ENCODE assay signal across 8 cellular contexts in the genomic region with DNA sequence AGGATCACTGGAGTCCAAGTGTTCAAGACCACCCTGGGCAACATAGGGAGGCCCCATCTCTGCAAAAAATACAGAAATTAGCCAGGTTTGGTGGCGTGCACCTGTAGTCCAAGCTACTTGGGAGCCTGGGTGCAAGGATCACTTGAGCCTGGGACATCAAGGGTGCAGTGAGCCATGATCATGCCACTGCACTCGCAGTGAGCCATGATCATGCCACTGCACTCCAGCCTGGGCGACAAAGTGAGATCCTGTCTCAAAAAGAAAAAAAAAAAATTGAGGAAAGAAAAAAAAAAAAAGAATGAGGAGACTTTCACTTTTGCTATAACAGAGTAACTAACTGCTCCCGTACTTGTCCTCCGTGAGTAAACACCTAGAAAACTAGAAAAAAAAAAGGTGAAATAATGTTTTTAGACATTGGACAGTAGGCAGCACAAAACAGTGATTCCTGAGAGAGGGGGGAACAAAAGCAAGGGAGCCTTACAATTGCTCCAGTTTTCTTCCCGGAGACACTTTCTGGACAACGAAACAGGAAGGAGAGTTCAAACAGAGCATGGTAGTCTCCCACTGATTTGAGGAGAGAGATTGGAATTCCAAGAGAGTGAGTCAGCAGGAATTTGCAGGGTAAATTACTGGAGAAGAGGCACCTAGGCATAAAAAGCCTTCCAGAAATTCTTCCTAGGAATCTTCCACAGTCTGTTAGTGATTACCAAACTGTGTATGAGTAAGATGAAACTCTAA. TPM values are rescaled to one million over a fixed set of nuclear protein-coding genes. Genes with fewer than 3 reads are reported as not detected.
DNase-seq lines count a peak whose midpoint lies in the region; ATAC-seq and TF ChIP-seq lines count a peak whose summit lies in the region.

No MANE protein-coding gene starts in this region.

- H3K4me2 ChIP-seq in OCI-LY3 (ENCODE audit: low read length) (peak overlapping the region; percentile 8), mesenchymal stem cell (ENCODE audit: low read length, poor library complexity, severe bottlenecking) (peak overlapping the region; percentile 2)

- H3K18ac ChIP-seq in mesenchymal stem cell (ENCODE audit: low read depth in 1 of 2, low read length in 2 of 2), result peak overlapping the region in 1 of 2 experiments; percentile 23

- H4K20me1 ChIP-seq in OCI-LY3 (ENCODE audit: insufficient read depth, low read length), result no peaks in the 10 kb centered on the region

- POLR2A ChIA-PET in GM10248 (lab: Yijun Ruan, JAX), result no interaction called here

- peak overlapping the region; percentile 99 for H2AK5ac ChIP-seq in mesenchymal stem cell (ENCODE audit: low read length, severe bottlenecking)

- TF ChIP-seq CTCF in OCI-LY3 (IDR thresholded peaks at IDR 0.05; ENCODE audit: low read depth, low read length), result no peak
- TF ChIP-seq CTCF in dorsolateral prefrontal cortex (IDR thresholded peaks at IDR 0.05 in 54 of 56, conservative IDR thresholded peaks at IDR 0.05 in 2 of 56; ENCODE audit: low read depth in 1 of 56, partially characterized antibody in 56 of 56), result no peak
- TF ChIP-seq CTCF in upper lobe of right lung (IDR thresholded peaks at IDR 0.05), result no peak
- TF ChIP-seq CTCF in GM10248 (IDR thresholded peaks at IDR 0.05; ENCODE audit: control extremely low read depth, extremely low read depth, low read depth, missing control alignments), result no peak

- H3K27ac ChIP-seq in OCI-LY3 (ENCODE audit: low read length) (no peak overlapping the region), dorsolateral prefrontal cortex (peak overlapping the region in 58 of 59 donors; percentile 19 to 93 (median 84)), mesenchymal stem cell (ENCODE audit: low read length, poor library complexity, severe bottlenecking) (peak overlapping the region; percentile 88), upper lobe of right lung (peak overlapping the region; percentile 77)

- peaks cover 1% of the 10 kb centered on the region for H3K4me1 ChIP-seq in OCI-LY3 (ENCODE audit: low read length)
- peaks cover 6% of the 10 kb centered on the region for H3K4me1 ChIP-seq in mesenchymal stem cell (ENCODE audit: control insufficient read depth, insufficient read depth, low read depth, low read length)
- peaks cover 6% of the 10 kb centered on the region for H3K4me1 ChIP-seq in upper lobe of right lung

- no peak overlapping the region for H3K23ac ChIP-seq in mesenchymal stem cell (ENCODE audit: low read length in 2 of 2)

- H3K9ac ChIP-seq in OCI-LY3 (ENCODE audit: low read length) (no peak overlapping the region), mesenchymal stem cell (ENCODE audit: low read length) (peak overlapping the region; percentile 94)

- H4K8ac ChIP-seq in mesenchymal stem cell (ENCODE audit: low read length), result peak overlapping the region; percentile 77

- H2AFZ ChIP-seq in OCI-LY3 (ENCODE audit: low read depth, low read length) (no peak overlapping the region), mesenchymal stem cell (ENCODE audit: low read depth, low read length) (no peak overlapping the region)

- peak overlapping the region; percentile 9 for H2BK5ac ChIP-seq in mesenchymal stem cell (ENCODE audit: low read depth, low read length, poor library complexity, severe bottlenecking)

- no peak overlapping the region; the same call in 1 of the 2 replicates for H3K4me3 ChIP-seq in OCI-LY3 (ENCODE audit: low read length)
- peak overlapping the region in 49 of 59 donors; percentile 0 to 58 (median 36) for H3K4me3 ChIP-seq in dorsolateral prefrontal cortex
- peak overlapping the region in 1 of 2 experiments; percentile 74 for H3K4me3 ChIP-seq in mesenchymal stem cell (ENCODE audit: insufficient read depth in 1 of 2, low read depth in 1 of 2, low read length in 2 of 2)
- peak overlapping the region; percentile 39 for H3K4me3 ChIP-seq in upper lobe of right lung

- peak overlapping the region in 1 of 2 experiments; percentile 5 for H3K4ac ChIP-seq in mesenchymal stem cell (ENCODE audit: low read depth in 1 of 2, low read length in 2 of 2)

- H3K36me3 ChIP-seq in OCI-LY3 (replicated peaks; ENCODE audit: low read depth, low read length) (no peaks in the 10 kb centered on the region), mesenchymal stem cell (ENCODE audit: control insufficient read depth in 1 of 2, insufficient read depth in 2 of 2, low read depth in 1 of 2, low read length in 2 of 2) (no peaks in the 10 kb centered on the region), upper lobe of right lung (no peaks in the 10 kb centered on the region)

- H4K91ac ChIP-seq in mesenchymal stem cell (ENCODE audit: low read length), result peak overlapping the region; percentile 44

- peak overlapping the region in 1 of 2 experiments; percentile 5 for H3K14ac ChIP-seq in mesenchymal stem cell (ENCODE audit: low read length in 2 of 2)

- H2BK12ac ChIP-seq in mesenchymal stem cell (ENCODE audit: low read length in 2 of 2), result peak overlapping the region; percentile 49 to 71

- H3K27me3 ChIP-seq in OCI-LY3 (ENCODE audit: low read depth, low read length), result no peaks in the 10 kb centered on the region
- H3K27me3 ChIP-seq in dorsolateral prefrontal cortex, result no peaks in the 10 kb centered on the region
- peaks cover 0 to under 1% of the 10 kb centered on the region in 2 experiments for H3K27me3 ChIP-seq in mesenchymal stem cell (ENCODE audit: control insufficient read depth in 1 of 2, insufficient read depth in 1 of 2, low read length in 2 of 2)
- H3K27me3 ChIP-seq in upper lobe of right lung, result no peaks in the 10 kb centered on the region

- CTCF ChIA-PET in GM10248 (lab: Yijun Ruan, JAX), result no interaction called here

- H3K9me3 ChIP-seq in OCI-LY3 (ENCODE audit: insufficient read depth, low read length) (peaks cover 14% of the 10 kb centered on the region), mesenchymal stem cell (ENCODE audit: control insufficient read depth, low read length) (peaks cover 4% of the 10 kb centered on the region), upper lobe of right lung (no peaks in the 10 kb centered on the region)

- no peak overlapping the region for H2BK15ac ChIP-seq in mesenchymal stem cell (ENCODE audit: low read depth, poor library complexity, severe bottlenecking)

- no peaks in the 10 kb centered on the region for H3K79me1 ChIP-seq in mesenchymal stem cell (replicated peaks; ENCODE audit: low read length, poor library complexity, severe bottlenecking)

- 17% methylated on average over 6 of the region's 7 CpGs for WGBS in mesenchymal stem cell

- H3K79me2 ChIP-seq in OCI-LY3 (ENCODE audit: low read length), result no peaks in the 10 kb centered on the region

- peak; percentile 88 for ATAC-seq in upper lobe of right lung

- intact Hi-C loops in dorsolateral prefrontal cortex (cut with DNase I), result no loop called here
- intact Hi-C loops in upper lobe of right lung (cut with DNase I), result no loop called here

- DNase-seq in Daoy (ENCODE audit: low read depth), result peak; percentile 92
- DNase-seq in dorsolateral prefrontal cortex, result no peak
- DNase-seq in mesenchymal stem cell, result peak; percentile 93
- DNase-seq in upper lobe of right lung, result no peak
- no peak for DNase-seq in NCI-H1694 treated with DMSO at 0.1 percent for 48 hours (lab: John Stamatoyannopoulos, UW)
- no peak for DNase-seq in NCI-H2107 (lab: John Stamatoyannopoulos, UW)
- no peak for DNase-seq in GM10248 (ENCODE audit: extremely low spot score)

- H2BK120ac ChIP-seq in mesenchymal stem cell (ENCODE audit: low read depth, low read length), result no peak overlapping the region

RNA-seq across cellular contexts. Expression of a gene that starts 6.9 kb away (rescaled TPM):
- 9.8 and 12.7 TPM in 2 replicates for total RNA-seq in Daoy (2014; rRNA removed; shearing (Covaris generic))
- total RNA-seq in dorsolateral prefrontal cortex (10 to 100 TPM in 57 of 120 experiments, 1 to 10 TPM in 63; 6.8 to 16.0 (median 10.0) TPM), upper lobe of right lung (10.1 TPM)
- polyA plus RNA-seq in mesenchymal stem cell (2013, experiment 1 of 2), result 6.0 TPM
- polyA plus RNA-seq in mesenchymal stem cell (2013, experiment 2 of 2), result 5.9 TPM

RNA-seq across cellular contexts. Expression of a gene that starts 13.6 kb away (rescaled TPM):
- total RNA-seq in Daoy (2014; rRNA removed; shearing (Covaris generic)), result 91.7 and 107 TPM in 2 replicates
- 10 to 100 TPM; 10.9 to 24.1 (median 16.7) TPM for total RNA-seq in dorsolateral prefrontal cortex
- 11.0 TPM for polyA plus RNA-seq in mesenchymal stem cell (2013, experiment 1 of 2)
- 10.2 TPM for polyA plus RNA-seq in mesenchymal stem cell (2013, experiment 2 of 2)
- total RNA-seq in upper lobe of right lung, result 16.6 TPM

RNA-seq across cellular contexts. Expression of a gene that starts 49.6 kb away (rescaled TPM):
- total RNA-seq in Daoy (2014; rRNA removed; shearing (Covaris generic)), result 93.3 and 104 TPM in 2 replicates
- total RNA-seq in dorsolateral prefrontal cortex (100 to 1,000 TPM in 67 of 120 experiments, 10 to 100 TPM in 53; 73.4 to 172 (median 102) TPM), upper lobe of right lung (65.0 TPM)
- 93.4 TPM for polyA plus RNA-seq in mesenchymal stem cell (2013, experiment 1 of 2)
- polyA plus RNA-seq in mesenchymal stem cell (2013, experiment 2 of 2), result 94.1 TPM

Comparison
In these comparisons a context has a peak if more than half of its experiments do, and no peak if none do; other contexts are left out.
1. DNase-seq: peak in Daoy (single experiment) and mesenchymal stem cell (single experiment); none in dorsolateral prefrontal cortex (0 of 10), upper lobe of right lung (single experiment), NCI-H1694 treated with DMSO at 0.1 percent for 48 hours (single experiment), NCI-H2107 (single experiment) and GM10248 (single experiment).